Comparison of ENCODE assay signal across 9 cellular contexts in genomic region chr3:159252772-159253384, GRCh38.
DNase-seq lines count a peak whose midpoint lies in the region; ATAC-seq and TF ChIP-seq lines count a peak whose summit lies in the region.
"Had no signal": no experiment of that assay in that cellular context is flagged by ENCODE, and none has a peak within 500 bp of the region (broad histone marks: within the 10 kb centered on the region; RNA-seq: fewer than 3 reads in every experiment).

No MANE protein-coding gene starts in this region.

- WGBS in stomach, 5 donors, result 32 to 44% (median 38%) methylated on average over 2 of the region's 2 CpGs
- 27 to 35% (median 28%) methylated on average over 2 of the region's 2 CpGs for WGBS in ovary, 3 donors

- peaks cover 15% of the 10 kb centered on the region for H3K4me1 Mint-ChIP-seq in HFFc6 (ENCODE audit: low read depth)
- no peaks in the 10 kb centered on the region for H3K4me1 Mint-ChIP-seq in endothelial cell (ENCODE audit: unreplicated experiment)
- H3K4me1 Mint-ChIP-seq in natural killer cell, result no peaks in the 10 kb centered on the region
- H3K4me1 Mint-ChIP-seq in naive thymus-derived CD4-positive, alpha-beta T cell, result no peaks in the 10 kb centered on the region
- H3K4me1 Mint-ChIP-seq: memory B cell had no signal

- H3K9me3 ChIP-seq in NT2/D1 (ENCODE audit: insufficient read depth, low read length) (no peaks in the 10 kb centered on the region), stomach (peaks cover 0 to 18% (median 10%) of the 10 kb centered on the region in 4 donors), ovary (no peaks in the 10 kb centered on the region)
- peaks cover 0 to 14% (median 0%) of the 10 kb centered on the region in 3 experiments for H3K9me3 ChIP-seq in naive thymus-derived CD4-positive, alpha-beta T cell (ENCODE audit: control insufficient read depth in 2 of 3, low read length in 3 of 3)

- H3K27ac ChIP-seq in stomach (no peak overlapping the region), ovary (no peak overlapping the region)
- no peak overlapping the region for H3K27ac ChIP-seq in naive thymus-derived CD4-positive, alpha-beta T cell (ENCODE audit: low read depth, low read length)

- H3K9me3 Mint-ChIP-seq in HFFc6 (peaks cover 6% of the 10 kb centered on the region), endothelial cell (ENCODE audit: unreplicated experiment) (no peaks in the 10 kb centered on the region), natural killer cell (peaks cover 12 to 13% of the 10 kb centered on the region in 2 donors)
- H3K9me3 Mint-ChIP-seq in naive thymus-derived CD4-positive, alpha-beta T cell, result peaks cover 8 to 30% (median 14%) of the 10 kb centered on the region in 11 donors

- H3K27me3 Mint-ChIP-seq in HFFc6 (ENCODE audit: insufficient read depth) (peaks cover 30% of the 10 kb centered on the region), endothelial cell (ENCODE audit: unreplicated experiment) (peaks cover 3% of the 10 kb centered on the region), natural killer cell (ENCODE audit: low read depth in 2 of 2) (no peaks in the 10 kb centered on the region)
- peaks cover 0 to 27% (median 12%) of the 10 kb centered on the region in 5 donors for H3K27me3 Mint-ChIP-seq in naive thymus-derived CD4-positive, alpha-beta T cell

- no peaks in the 10 kb centered on the region for H3K36me3 Mint-ChIP-seq in HFFc6 (ENCODE audit: low read depth)
- no peaks in the 10 kb centered on the region for H3K36me3 Mint-ChIP-seq in endothelial cell (ENCODE audit: low read depth, unreplicated experiment)
- peaks cover 7% of the 10 kb centered on the region for H3K36me3 Mint-ChIP-seq in natural killer cell
- H3K36me3 Mint-ChIP-seq in naive thymus-derived CD4-positive, alpha-beta T cell, result peaks cover 0 to 9% (median 6%) of the 10 kb centered on the region in 5 donors

- H3K4me3 ChIP-seq in NT2/D1 (ENCODE audit: insufficient read length, low read depth), result no peak overlapping the region
- no peak overlapping the region for H3K4me3 ChIP-seq in stomach
- no peak overlapping the region for H3K4me3 ChIP-seq in ovary
- H3K4me3 ChIP-seq in naive thymus-derived CD4-positive, alpha-beta T cell (ENCODE audit: low read length), result no peak overlapping the region

- H3K27ac Mint-ChIP-seq in HFFc6 (no peak overlapping the region), endothelial cell (ENCODE audit: unreplicated experiment) (no peak overlapping the region), natural killer cell (no peak overlapping the region)
- H3K27ac Mint-ChIP-seq in naive thymus-derived CD4-positive, alpha-beta T cell, result no peak overlapping the region
- H3K27ac Mint-ChIP-seq: memory B cell had no signal

- TF ChIP-seq POLR2A in stomach (IDR thresholded peaks at IDR 0.05), result no peak
- TF ChIP-seq POLR2A in ovary (IDR thresholded peaks at IDR 0.05), result no peak

- no peaks in the 10 kb centered on the region for H3K27me3 ChIP-seq in NT2/D1 (ENCODE audit: insufficient read depth, insufficient read length)
- H3K27me3 ChIP-seq in stomach, result peaks cover 0 to 8% (median 0%) of the 10 kb centered on the region in 3 donors
- no peaks in the 10 kb centered on the region for H3K27me3 ChIP-seq in ovary
- no peaks in the 10 kb centered on the region for H3K27me3 ChIP-seq in naive thymus-derived CD4-positive, alpha-beta T cell (ENCODE audit: control insufficient read depth in 2 of 2, insufficient read depth in 2 of 2, low read length in 2 of 2)

- H3K9ac ChIP-seq in NT2/D1 (ENCODE audit: insufficient read length, low read depth), result no peak overlapping the region

- CTCF ChIA-PET in naive thymus-derived CD4-positive, alpha-beta T cell (lab: Charles Lee), result no interaction called here

- intact Hi-C loops in stomach (cut with DNase I; ENCODE audit: low total_unique reads) (loop anchor here (10.0 kb wide), 1 partner anchor 338 kb away; no protein-coding TSS in a partner anchor), natural killer cell (cut with micrococcal nuclease) (no loop called here), ovary (cut with DNase I) (loop anchor here in 1 of 4 donors (10.0 kb wide), 1 partner anchor 408 kb away; no protein-coding TSS in a partner anchor)
- intact Hi-C loops in naive thymus-derived CD4-positive, alpha-beta T cell (cut with micrococcal nuclease), result no loop called here

- TF ChIP-seq EP300 in stomach (IDR thresholded peaks at IDR 0.05) (no peak), ovary (IDR thresholded peaks at IDR 0.05) (no peak)

- in situ Hi-C loops in Caki2 (cut with HindIII; ENCODE audit: low pct_unique_long_range_greater_than_20kb, low sequenced_read_pairs), result no loop called here

- H3K36me3 ChIP-seq in NT2/D1 (ENCODE audit: insufficient read depth, insufficient read length, low read length), result no peaks in the 10 kb centered on the region
- H3K36me3 ChIP-seq in stomach, result no peaks in the 10 kb centered on the region
- no peaks in the 10 kb centered on the region for H3K36me3 ChIP-seq in ovary
- no peaks in the 10 kb centered on the region for H3K36me3 ChIP-seq in naive thymus-derived CD4-positive, alpha-beta T cell (ENCODE audit: control insufficient read depth in 2 of 3, insufficient read depth in 3 of 3, low read length in 3 of 3)

- TF ChIP-seq CTCF in HFFc6 (IDR thresholded peaks at IDR 0.05) (peak; percentile 90), endothelial cell (IDR thresholded peaks at IDR 0.05; ENCODE audit: unreplicated experiment) (peak; percentile 96), stomach (IDR thresholded peaks at IDR 0.05) (peak in 4 of 7 experiments; percentile 18 to 78 (median 46)), natural killer cell (IDR thresholded peaks at IDR 0.05) (no peak), ovary (IDR thresholded peaks at IDR 0.05) (no peak)

- POLR2A ChIA-PET in naive thymus-derived CD4-positive, alpha-beta T cell (lab: Charles Lee), result no interaction called here

- H3K4me1 ChIP-seq in NT2/D1 (ENCODE audit: insufficient read depth, insufficient read length), result no peaks in the 10 kb centered on the region
- no peaks in the 10 kb centered on the region for H3K4me1 ChIP-seq in stomach
- H3K4me1 ChIP-seq in ovary (ENCODE audit: insufficient read depth), result no peaks in the 10 kb centered on the region
- no peaks in the 10 kb centered on the region for H3K4me1 ChIP-seq in naive thymus-derived CD4-positive, alpha-beta T cell (ENCODE audit: control insufficient read depth in 2 of 2, insufficient read depth in 2 of 2, low read length in 2 of 2)

- DNase-seq in Caki2 (ENCODE audit: low read depth), result peak; percentile 41
- DNase-seq in HFFc6, result peak; percentile 57
- DNase-seq in NT2/D1 (ENCODE audit: low read depth, low spot score), result peak; percentile 43
- peak; percentile 15 for DNase-seq in endothelial cell (ENCODE audit: low spot score)
- no peak for DNase-seq in stomach
- no peak for DNase-seq in natural killer cell
- DNase-seq in ovary, result no peak
- DNase-seq in naive thymus-derived CD4-positive, alpha-beta T cell, result no peak

- H3K4me3 Mint-ChIP-seq in HFFc6 (no peak overlapping the region), endothelial cell (ENCODE audit: unreplicated experiment) (no peak overlapping the region), natural killer cell (no peak overlapping the region)
- H3K4me3 Mint-ChIP-seq in naive thymus-derived CD4-positive, alpha-beta T cell, result no peak overlapping the region
- H3K4me3 Mint-ChIP-seq: memory B cell had no signal

- ATAC-seq in natural killer cell, result no peak
- no peak for ATAC-seq in naive thymus-derived CD4-positive, alpha-beta T cell

Comparison
In these comparisons a context has a peak if more than half of its experiments do, and no peak if none do; other contexts are left out.
1. DNase-seq: peak in Caki2 (single experiment), HFFc6 (single experiment), NT2/D1 (single experiment) and endothelial cell (single experiment); none in stomach (single experiment), natural killer cell (single experiment), ovary (0 of 5) and naive thymus-derived CD4-positive, alpha-beta T cell (0 of 9).
2. CTCF ChIP-seq: peak in HFFc6 (single experiment), endothelial cell (single experiment) and stomach (4 of 7); none in natural killer cell (single experiment) and ovary (0 of 3).